Comparison of ENCODE assay signal across 24 cellular contexts in genomic region chr6:55902796-55903195, GRCh38. TPM values are rescaled to one million over a fixed set of nuclear protein-coding genes. Genes with fewer than 3 reads are reported as not detected.
A peak's percentile ranks its signal among the peaks of the same experiment; 100 is the strongest.
DNase-seq lines count a peak whose midpoint lies in the region; ATAC-seq and TF ChIP-seq lines count a peak whose summit lies in the region.
"Had no signal": no experiment of that assay in that cellular context is flagged by ENCODE, and none has a peak within 500 bp of the region (broad histone marks: within the 10 kb centered on the region; RNA-seq: fewer than 3 reads in every experiment).

No MANE protein-coding gene starts in this region.

- H3K23ac ChIP-seq in mesenchymal stem cell (ENCODE audit: low read length in 2 of 2): no peak overlapping the region

- H3K27ac ChIP-seq in mesenchymal stem cell (ENCODE audit: low read length, poor library complexity, severe bottlenecking) (peak overlapping the region; percentile 81), adrenal gland (no peak overlapping the region)
- H3K27ac ChIP-seq: 22Rv1, breast epithelium, gastroesophageal sphincter, upper lobe of right lung had no signal

- ATAC-seq in HG02970 (IDR thresholded peaks at IDR 0.05; ENCODE audit: low FRiP score, unreplicated experiment): no peak
- ATAC-seq: gastroesophageal sphincter, upper lobe of right lung had no signal

- H2AFZ ChIP-seq in mesenchymal stem cell (ENCODE audit: low read depth, low read length): no peak overlapping the region

- 0% methylated on average over 2 of the region's 2 CpGs for WGBS in mesenchymal stem cell
- WGBS in adrenal gland, 4 donors: 23 to 35% (median 31%) methylated on average over 2 of the region's 2 CpGs

- peaks cover 7% of the 10 kb centered on the region for H3K9me3 Mint-ChIP-seq in type B pancreatic cell
- H3K9me3 Mint-ChIP-seq: activated naive CD8-positive, alpha-beta T cell treated with anti-CD3 and anti-CD28 coated beads for 36 hours; dendritic cell treated with granulocyte-macrophage colony-stimulating factor and Interleukin-4, amounts not matched to agents 40 ng/mL and 50 ng/mL, for 4 days; neural crest cell had no signal

- H3K27me3 Mint-ChIP-seq in type B pancreatic cell: no peaks in the 10 kb centered on the region
- H3K27me3 Mint-ChIP-seq: activated naive CD8-positive, alpha-beta T cell treated with anti-CD3 and anti-CD28 coated beads for 36 hours; dendritic cell treated with granulocyte-macrophage colony-stimulating factor and Interleukin-4, amounts not matched to agents 40 ng/mL and 50 ng/mL, for 4 days had no signal

- no peak overlapping the region for H4K91ac ChIP-seq in mesenchymal stem cell (ENCODE audit: low read length)

- no peak overlapping the region for H3K18ac ChIP-seq in mesenchymal stem cell (ENCODE audit: low read depth in 1 of 2, low read length in 2 of 2)

- peaks cover 14% of the 10 kb centered on the region for H3K4me1 Mint-ChIP-seq in type B pancreatic cell (ENCODE audit: unreplicated experiment)
- H3K4me1 Mint-ChIP-seq: activated naive CD8-positive, alpha-beta T cell treated with anti-CD3 and anti-CD28 coated beads for 36 hours had no signal

- H2BK120ac ChIP-seq in mesenchymal stem cell (ENCODE audit: low read depth, low read length): no peak overlapping the region

- in situ Hi-C loops in astrocyte of the spinal cord (cut with HindIII; ENCODE audit: low sequenced_read_pairs): no loop called here

- H2AK5ac ChIP-seq in mesenchymal stem cell (ENCODE audit: low read length, severe bottlenecking): no peak overlapping the region

- H3K9me3 ChIP-seq in mesenchymal stem cell (ENCODE audit: control insufficient read depth, low read length) (no peaks in the 10 kb centered on the region), adrenal gland (replicated peaks in 1 of 3) (no peaks in the 10 kb centered on the region)
- H3K9me3 ChIP-seq: breast epithelium, gastroesophageal sphincter, upper lobe of right lung had no signal

- no peak overlapping the region for H2BK5ac ChIP-seq in mesenchymal stem cell (ENCODE audit: low read depth, low read length, poor library complexity, severe bottlenecking)

- H4K8ac ChIP-seq in mesenchymal stem cell (ENCODE audit: low read length): no peak overlapping the region

- H2BK15ac ChIP-seq in mesenchymal stem cell (ENCODE audit: low read depth, poor library complexity, severe bottlenecking): no peak overlapping the region

- no peak for TF ChIP-seq CTCF in astrocyte of the spinal cord (IDR thresholded peaks at IDR 0.05; ENCODE audit: low read depth, low read length)
- TF ChIP-seq CTCF in type B pancreatic cell (conservative IDR thresholded peaks at IDR 0.05): no peak
- TF ChIP-seq CTCF in adrenal gland (IDR thresholded peaks at IDR 0.05): no peak

- no peak overlapping the region for H3K4ac ChIP-seq in mesenchymal stem cell (ENCODE audit: low read depth in 1 of 2, low read length in 2 of 2)

- H3K27ac Mint-ChIP-seq in type B pancreatic cell: peak overlapping the region; percentile 2
- H3K27ac Mint-ChIP-seq: activated naive CD8-positive, alpha-beta T cell treated with anti-CD3 and anti-CD28 coated beads for 36 hours; dendritic cell treated with granulocyte-macrophage colony-stimulating factor and Interleukin-4, amounts not matched to agents 40 ng/mL and 50 ng/mL, for 4 days had no signal

- H3K4me3 ChIP-seq in astrocyte of the spinal cord (ENCODE audit: low read depth, low read length) (no peak overlapping the region), mesenchymal stem cell (ENCODE audit: insufficient read depth in 1 of 2, low read depth in 1 of 2, low read length in 2 of 2) (no peak overlapping the region), adrenal gland (no peak overlapping the region)
- H3K4me3 ChIP-seq: breast epithelium, gastroesophageal sphincter, upper lobe of right lung had no signal

- no peak overlapping the region for H3K4me3 Mint-ChIP-seq in type B pancreatic cell
- H3K4me3 Mint-ChIP-seq: activated naive CD8-positive, alpha-beta T cell treated with anti-CD3 and anti-CD28 coated beads for 36 hours; dendritic cell treated with granulocyte-macrophage colony-stimulating factor and Interleukin-4, amounts not matched to agents 40 ng/mL and 50 ng/mL, for 4 days; neural crest cell had no signal

- no peaks in the 10 kb centered on the region for H3K27me3 ChIP-seq in mesenchymal stem cell (ENCODE audit: control insufficient read depth in 1 of 2, insufficient read depth in 1 of 2, low read length in 2 of 2)
- no peaks in the 10 kb centered on the region for H3K27me3 ChIP-seq in adrenal gland
- H3K27me3 ChIP-seq: breast epithelium, gastroesophageal sphincter, upper lobe of right lung had no signal

- H3K36me3 Mint-ChIP-seq in type B pancreatic cell: no peaks in the 10 kb centered on the region
- H3K36me3 Mint-ChIP-seq: activated naive CD8-positive, alpha-beta T cell treated with anti-CD3 and anti-CD28 coated beads for 36 hours had no signal

- no peak overlapping the region for H2BK12ac ChIP-seq in mesenchymal stem cell (ENCODE audit: low read length in 2 of 2)

- no peak for TF ChIP-seq POLR2A in adrenal gland (IDR thresholded peaks at IDR 0.05)

- H3K4me2 ChIP-seq in mesenchymal stem cell (ENCODE audit: low read length, poor library complexity, severe bottlenecking): no peak overlapping the region

- H3K4me1 ChIP-seq in mesenchymal stem cell (ENCODE audit: control insufficient read depth, insufficient read depth, low read depth, low read length) (peaks cover 4% of the 10 kb centered on the region), adrenal gland (replicated peaks in 1 of 2) (no peaks in the 10 kb centered on the region)
- H3K4me1 ChIP-seq: breast epithelium, gastroesophageal sphincter, upper lobe of right lung had no signal

- DNase-seq in DMS53 (lab: John Stamatoyannopoulos, UW) (peak; percentile 19), DMS53 treated with DMSO at 0.1 percent for 48 hours (lab: John Stamatoyannopoulos, UW; ENCODE audit: unreplicated experiment) (no peak), astrocyte of the spinal cord (ENCODE audit: low read depth, low spot score) (peak; percentile 57), mesenchymal stem cell (peak; percentile 58), type B pancreatic cell (ENCODE audit: extremely low spot score, unreplicated experiment) (no peak), adrenal gland (no peak), NCI-H1105 treated with DMSO at 0.1 percent for 48 hours (lab: John Stamatoyannopoulos, UW) (no peak)
- DNase-seq: activated naive CD8-positive, alpha-beta T cell treated with anti-CD3 and anti-CD28 coated beads for 36 hours; KBM-7; kidney glomerular epithelial cell; midbrain; NCI-H1930; NCI-H345; OCI-M1; SHP77 treated with DMSO at 0.1 percent for 48 hours; upper lobe of right lung had no signal

- no peaks in the 10 kb centered on the region for H3K36me3 ChIP-seq in mesenchymal stem cell (ENCODE audit: control insufficient read depth in 1 of 2, insufficient read depth in 2 of 2, low read depth in 1 of 2, low read length in 2 of 2)
- H3K36me3 ChIP-seq in adrenal gland (replicated peaks in 1 of 2): no peaks in the 10 kb centered on the region
- H3K36me3 ChIP-seq: breast epithelium, gastroesophageal sphincter, upper lobe of right lung had no signal

- H3K9ac ChIP-seq in mesenchymal stem cell (ENCODE audit: low read length): no peak overlapping the region

- intact Hi-C loops in adrenal gland (cut with DNase I): no loop called here

- H3K79me1 ChIP-seq in mesenchymal stem cell (replicated peaks; ENCODE audit: low read length, poor library complexity, severe bottlenecking): no peaks in the 10 kb centered on the region

- H3K14ac ChIP-seq in mesenchymal stem cell (ENCODE audit: low read length in 2 of 2): no peak overlapping the region

RNA-seq across cellular contexts. Expression of gene BMP5, which starts 27.4 kb away (rescaled TPM):
- polyA plus RNA-seq in mesenchymal stem cell (2013, experiment 1 of 2): 8.7 TPM
- 9.5 TPM for polyA plus RNA-seq in mesenchymal stem cell (2013, experiment 2 of 2)
- total RNA-seq in type B pancreatic cell (ENCODE audit: low replicate concordance) (5.6 and 12.4 TPM in 2 replicates), adrenal gland (under 1 TPM in 5 of 8 donors, not detected in 3; 0.06 to 0.96 (median 0.28) TPM)
- under 1 TPM; 0.16 to 0.77 (median 0.20) TPM for polyA plus RNA-seq in adrenal gland
- total RNA-seq: activated CD8-positive, alpha-beta memory T cell treated with anti-CD3 and anti-CD28 coated beads for 36 hours; activated naive CD8-positive, alpha-beta T cell treated with anti-CD3 and anti-CD28 coated beads for 36 hours had no signal
- polyA plus RNA-seq: BJ had no signal

Comparison
In these comparisons a context has a peak if more than half of its experiments do, and no peak if none do; other contexts are left out.
1. DNase-seq: peak in DMS53 (single experiment), astrocyte of the spinal cord (single experiment) and mesenchymal stem cell (single experiment); none in DMS53 treated with DMSO at 0.1 percent for 48 hours (single experiment), type B pancreatic cell (single experiment), adrenal gland (0 of 7) and NCI-H1105 treated with DMSO at 0.1 percent for 48 hours (single experiment).